1 cellular context compared by ENCODE assay signal in the genomic region with DNA sequence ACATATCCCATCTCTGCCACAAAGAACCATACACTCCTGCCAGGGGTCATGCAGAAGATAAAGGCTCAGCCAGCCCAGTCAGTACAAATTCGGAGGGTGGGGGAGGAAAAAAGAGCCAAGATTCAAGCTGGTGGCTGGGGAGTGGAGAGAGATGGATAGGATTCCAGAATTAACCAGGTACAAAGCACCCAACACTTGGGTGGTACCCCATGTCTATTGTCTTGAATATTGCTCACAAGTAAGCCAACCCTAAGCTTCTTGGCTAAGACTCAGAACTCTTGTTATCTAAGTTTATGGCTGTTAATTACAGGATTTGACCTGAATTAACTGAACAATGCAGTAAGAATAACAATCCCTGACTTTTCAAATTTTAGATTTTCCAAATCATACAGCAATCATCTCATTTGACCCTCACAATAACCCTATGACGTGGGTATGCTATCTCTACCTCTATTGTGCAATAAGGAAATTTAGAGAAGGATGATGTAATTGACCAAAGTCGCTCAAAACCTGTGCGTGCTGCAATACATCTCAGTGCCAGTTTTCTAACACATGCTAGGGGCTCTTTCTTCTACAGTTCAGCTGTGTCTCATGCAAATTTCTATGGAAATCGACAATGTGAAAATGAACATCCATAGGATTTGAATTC.
TF ChIP-seq lines count a peak whose summit lies in the region.

No MANE protein-coding gene starts in this region.

TF ChIP-seq in IMR-90, 13 proteins besides CTCF, POLR2A, EP300 and RAD21:
- no peak for TF ChIP-seq NFE2L2 (IDR thresholded peaks at IDR 0.05; ENCODE audit: low read depth, low read length)
- TF ChIP-seq CEBPB (IDR thresholded peaks at IDR 0.05; ENCODE audit: low read depth, low read length): peak; percentile 94
- no peak for TF ChIP-seq BHLHE40 (IDR thresholded peaks at IDR 0.05; ENCODE audit: low read depth, low read length)
